13 cellular contexts compared by ENCODE assay signal in the genomic region with DNA sequence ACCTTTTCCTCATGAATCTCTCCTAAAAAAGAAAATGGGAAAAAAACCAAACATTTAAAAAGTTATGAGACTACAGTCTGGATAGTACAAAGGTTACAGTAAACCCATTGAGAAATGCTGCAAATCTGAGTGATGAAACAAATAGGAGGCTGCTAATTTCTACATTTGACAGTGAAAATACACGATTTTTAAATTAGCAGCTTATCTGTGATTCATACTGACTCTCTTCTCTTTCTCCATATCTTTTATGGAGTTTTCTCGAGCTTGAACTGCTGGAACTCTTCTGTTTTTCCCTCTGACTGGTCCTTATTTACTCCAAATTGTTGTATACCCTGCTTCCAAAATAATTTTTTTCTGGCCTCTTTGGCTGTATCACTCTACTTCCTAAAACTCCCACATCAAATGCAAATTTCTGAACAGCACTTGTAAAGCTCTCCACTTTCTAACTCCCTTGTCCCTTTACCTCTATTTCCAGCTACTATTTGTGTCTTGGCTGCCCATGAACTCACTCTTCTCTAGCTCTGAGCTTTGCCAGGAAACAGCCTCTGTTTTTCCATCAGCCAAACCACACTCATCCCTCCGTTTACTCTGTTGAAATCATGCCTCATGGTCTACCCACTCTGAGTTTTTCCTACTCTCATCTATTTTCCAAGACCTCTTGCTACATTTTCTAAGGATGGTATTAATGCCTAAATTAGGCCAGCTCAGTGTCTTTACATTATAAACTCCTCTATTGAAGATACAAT.
DNase-seq lines count a peak whose midpoint lies in the region; ATAC-seq and TF ChIP-seq lines count a peak whose summit lies in the region.
"Had no signal": no experiment of that assay in that cellular context is flagged by ENCODE, and none has a peak within 500 bp of the region (broad histone marks: within the 10 kb centered on the region; RNA-seq: fewer than 3 reads in every experiment).

No MANE protein-coding gene starts in this region.

- no peak for TF ChIP-seq CTCF in fibroblast of villous mesenchyme (IDR thresholded peaks at IDR 0.05; ENCODE audit: insufficient read depth, low read depth, low read length)
- no peak for TF ChIP-seq CTCF in gastrocnemius medialis (IDR thresholded peaks at IDR 0.05 in 4 of 5, conservative IDR thresholded peaks at IDR 0.05 in 1 of 5)

- no peaks in the 10 kb centered on the region for H3K27me3 ChIP-seq in gastrocnemius medialis
- H3K27me3 ChIP-seq: cardiac muscle cell, suprapubic skin had no signal

- H3K9me3 Mint-ChIP-seq in T-cell, result no peaks in the 10 kb centered on the region
- H3K9me3 Mint-ChIP-seq: activated B cell treated with CpG ODN at 0.5 μM for 24 hours had no signal

- peaks cover 65 to 79% (median 71%) of the 10 kb centered on the region in 3 donors for H3K4me1 Mint-ChIP-seq in T-cell

- peak overlapping the region; percentile 5 to 11 for H3K27ac Mint-ChIP-seq in T-cell
- H3K27ac Mint-ChIP-seq: activated B cell treated with CpG ODN at 0.5 μM for 24 hours had no signal

- peaks cover 0 to 14% of the 10 kb centered on the region in 2 donors for H3K4me1 ChIP-seq in gastrocnemius medialis

- ATAC-seq in T-cell (replicated peaks in 1 of 4), result no peak
- peak; percentile 36 to 55 for ATAC-seq in gastrocnemius medialis
- no peak for ATAC-seq in GM21423 (IDR thresholded peaks at IDR 0.05; ENCODE audit: unreplicated experiment)
- no peak for ATAC-seq in HG03095 (IDR thresholded peaks at IDR 0.05; ENCODE audit: unreplicated experiment)

- no peaks in the 10 kb centered on the region for H3K27me3 Mint-ChIP-seq in T-cell

- H3K4me3 ChIP-seq in fibroblast of villous mesenchyme (ENCODE audit: low read depth, low read length), result no peak overlapping the region
- no peak overlapping the region for H3K4me3 ChIP-seq in gastrocnemius medialis
- H3K4me3 ChIP-seq: cardiac muscle cell, PC-9, suprapubic skin had no signal

- H3K4me3 Mint-ChIP-seq in T-cell, result peak overlapping the region in 1 of 3 donors; percentile 0
- H3K4me3 Mint-ChIP-seq: activated B cell treated with CpG ODN at 0.5 μM for 24 hours had no signal

- H3K9me3 ChIP-seq in gastrocnemius medialis, result no peaks in the 10 kb centered on the region
- H3K9me3 ChIP-seq: suprapubic skin had no signal

- DNase-seq in GM03348 (ENCODE audit: low spot score) (peak; percentile 50), T-cell (no peak), fibroblast of villous mesenchyme (ENCODE audit: low read depth) (peak; percentile 66), gastrocnemius medialis (no peak), NCI-H146 treated with DMSO at 0.1 percent for 48 hours (lab: John Stamatoyannopoulos, UW; ENCODE audit: unreplicated experiment) (no peak), DMS153 (lab: John Stamatoyannopoulos, UW) (no peak)
- DNase-seq: activated B cell treated with CpG ODN at 0.5 μM for 24 hours, NCI-H187, PC-9 had no signal

- H3K36me3 ChIP-seq in gastrocnemius medialis, result no peaks in the 10 kb centered on the region
- H3K36me3 ChIP-seq: cardiac muscle cell, suprapubic skin had no signal

- H3K27ac ChIP-seq in gastrocnemius medialis, result peak overlapping the region in 2 of 4 donors; percentile 16 to 17
- H3K27ac ChIP-seq: cardiac muscle cell, PC-9, suprapubic skin had no signal

- POLR2A ChIA-PET in T-cell (lab: Charles Lee), result interaction anchor here in 1 of 2 donors (0.8 kb wide), 1 partner anchor 13 kb away, joined by 3 read pairs; no protein-coding TSS in a partner anchor

- intact Hi-C loops in gastrocnemius medialis (cut with DNase I; ENCODE audit: low total_unique reads), result loop anchor here (10.0 kb wide), 1 partner anchor 555 kb away; no protein-coding TSS in a partner anchor

- in situ Hi-C loops in gastrocnemius medialis (cut with MboI; ENCODE audit: low sequenced_read_pairs in 4 of 4), result loop anchor here in 1 of 4 donors (10.0 kb wide), 1 partner anchor 575 kb away; no protein-coding TSS in a partner anchor

- peaks cover 5% of the 10 kb centered on the region for H3K36me3 Mint-ChIP-seq in T-cell

- CTCF ChIA-PET in T-cell (lab: Charles Lee), result interaction anchor here (0.5 to 1.6 kb wide), 4 partner anchors 9 to 96 kb away, joined by 3 to 5 read pairs (median 4); no protein-coding TSS in a partner anchor

- no peak for TF ChIP-seq POLR2A in gastrocnemius medialis (IDR thresholded peaks at IDR 0.05)

Comparison
In these comparisons a context has a peak if more than half of its experiments do, and no peak if none do; other contexts are left out.
1. DNase-seq: peak in GM03348 (single experiment) and fibroblast of villous mesenchyme (single experiment); none in T-cell (0 of 34), gastrocnemius medialis (0 of 2), NCI-H146 treated with DMSO at 0.1 percent for 48 hours (single experiment) and DMS153 (single experiment).
2. ATAC-seq: peak in gastrocnemius medialis (2 of 2); none in T-cell (0 of 4), GM21423 (single experiment) and HG03095 (single experiment).